In genomic region chr4:158756588-158756987, GRCh38 we compare ENCODE assay signal across 28 cellular contexts.
"Had no signal": no experiment of that assay in that cellular context is flagged by ENCODE, and none has a peak within 500 bp of the region (broad histone marks: within the 10 kb centered on the region; RNA-seq: fewer than 3 reads in every experiment).

No MANE protein-coding gene starts in this region.

- DNase-seq: colonic mucosa; cortex of kidney; dermis blood vessel endothelial cell; dorsolateral prefrontal cortex; effector CD4-positive, alpha-beta T cell; effector CD8-positive, alpha-beta T cell; effector memory CD4-positive, alpha-beta T cell; effector memory CD8-positive, alpha-beta T cell; endodermal cell; erythroblast; esophagus squamous epithelium; foreskin fibroblast; foreskin keratinocyte; foreskin melanocyte; gastrocnemius medialis; glutamatergic neuron; head of caudate nucleus; heart left ventricle; heart right ventricle had no signal

- ATAC-seq: effector memory CD8-positive, alpha-beta T cell; esophagus mucosa; foreskin keratinocyte; gastrocnemius medialis; gastroesophageal sphincter; heart left ventricle; heart right ventricle had no signal

- H3K4me1 ChIP-seq: colonic mucosa, esophagus squamous epithelium, foreskin keratinocyte, gastrocnemius medialis, gastroesophageal sphincter, heart left ventricle, heart right ventricle had no signal

- H3K27me3 ChIP-seq: colonic mucosa, dorsolateral prefrontal cortex, esophagus muscularis mucosa, esophagus squamous epithelium, foreskin keratinocyte, gastrocnemius medialis, gastroesophageal sphincter, heart left ventricle, heart right ventricle had no signal

- H3K36me3 ChIP-seq: colonic mucosa, esophagus muscularis mucosa, esophagus squamous epithelium, gastrocnemius medialis, gastroesophageal sphincter, heart left ventricle, heart right ventricle had no signal

- FAIRE-seq: colon, endometrium, endothelial cell of umbilical vein, frontal cortex had no signal

- H3K27ac ChIP-seq: colonic mucosa, coronary artery, dorsolateral prefrontal cortex, epithelial cell of prostate, esophagus muscularis mucosa, esophagus squamous epithelium, foreskin keratinocyte, gastrocnemius medialis, gastroesophageal sphincter, heart left ventricle, heart right ventricle had no signal

- H3K9me3 ChIP-seq: colonic mucosa, esophagus muscularis mucosa, esophagus squamous epithelium, gastrocnemius medialis had no signal

- H3K4me3 ChIP-seq: colonic mucosa, coronary artery, dorsolateral prefrontal cortex, esophagus muscularis mucosa, esophagus squamous epithelium, gastrocnemius medialis, gastroesophageal sphincter, heart left ventricle, heart right ventricle had no signal
